In the genomic region with DNA sequence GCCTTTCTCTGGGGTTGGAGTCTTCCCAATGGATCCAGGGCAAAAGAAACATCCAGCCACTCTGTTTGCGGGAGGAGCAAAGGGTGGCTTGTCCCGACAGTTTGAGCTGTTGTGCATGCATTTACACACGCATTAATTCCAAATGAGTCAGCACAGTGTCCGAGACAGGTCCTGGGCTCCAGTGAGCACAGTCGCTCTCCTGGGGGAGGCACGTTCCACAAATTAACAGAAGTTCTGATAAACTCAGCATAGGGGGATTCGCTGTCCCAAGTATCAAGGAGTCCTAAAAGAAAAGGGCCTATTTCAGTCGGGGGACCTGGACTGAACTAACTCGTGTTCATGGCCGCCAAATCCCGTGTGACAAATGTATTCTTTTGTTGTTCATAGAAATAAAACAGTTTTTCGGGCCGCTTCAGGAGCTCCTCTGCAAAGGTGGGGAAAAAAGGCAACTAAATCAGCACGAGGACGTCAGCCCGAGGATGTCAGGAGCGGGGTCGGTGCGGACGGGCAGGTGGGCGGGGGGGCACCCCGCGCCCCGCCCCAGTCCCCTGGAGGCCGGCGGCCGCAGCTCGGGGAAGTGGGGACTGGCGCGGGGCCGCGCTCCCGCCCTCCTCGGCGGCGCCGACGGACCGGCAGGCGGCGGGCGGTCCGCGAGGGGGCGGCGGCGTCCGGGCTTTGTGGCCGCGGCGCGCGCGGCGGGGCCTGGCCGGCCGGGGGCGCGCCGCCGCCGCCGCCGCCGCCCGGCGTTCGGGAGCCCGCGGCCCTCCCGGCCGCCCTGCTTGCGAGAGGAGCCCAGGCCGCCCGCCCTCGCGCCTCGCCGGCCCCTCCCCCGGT, we compare ENCODE assay signal across 8 cellular contexts. TPM values are rescaled to one million over a fixed set of nuclear protein-coding genes. Genes with fewer than 3 reads are reported as not detected.
DNase-seq lines count a peak whose midpoint lies in the region; ATAC-seq and TF ChIP-seq lines count a peak whose summit lies in the region.

A gene with protein sequence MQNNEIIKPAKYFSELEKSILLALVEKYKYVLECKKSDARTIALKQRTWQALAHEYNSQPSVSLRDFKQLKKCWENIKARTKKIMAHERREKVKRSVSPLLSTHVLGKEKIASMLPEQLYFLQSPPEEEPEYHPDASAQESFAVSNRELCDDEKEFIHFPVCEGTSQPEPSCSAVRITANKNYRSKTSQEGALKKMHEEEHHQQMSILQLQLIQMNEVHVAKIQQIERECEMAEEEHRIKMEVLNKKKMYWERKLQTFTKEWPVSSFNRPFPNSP (plus strand): TSS at position 612 of the 834 bp plus-strand sequence. CDS start 14,796 bp downstream, outside the sequence.

- no peaks in the 10 kb centered on the region for H3K9me3 Mint-ChIP-seq in CD4-positive, alpha-beta T cell
- no peaks in the 10 kb centered on the region for H3K9me3 Mint-ChIP-seq in activated T-helper 1 cell treated with anti-CD3 and anti-CD28 coated beads, Interleukin-12 subunit alpha, Interleukin-12 subunit beta, Interleukin-2, Interleukin-4 antibody, amounts not matched to agents 30 ng/mL and 10 ng/mL and 1 ng/mL, durations not matched to agents 14 hours and 24 hours and 36 hours
- no peaks in the 10 kb centered on the region for H3K9me3 Mint-ChIP-seq in naive B cell

- peak; percentile 28 to 64 (median 44) for DNase-seq in CD4-positive, alpha-beta T cell
- DNase-seq in activated T-helper 1 cell treated with anti-CD3 and anti-CD28 coated beads, Interleukin-12 subunit alpha, Interleukin-12 subunit beta, Interleukin-2, Interleukin-4 antibody, amounts not matched to agents 30 ng/mL and 10 ng/mL and 1 ng/mL, durations not matched to agents 14 hours and 24 hours and 36 hours (ENCODE audit: low spot score) = peak; percentile 28
- DNase-seq in fibroblast of gingiva (ENCODE audit: low read depth) (peak; percentile 52), naive B cell (peak; percentile 56)
- DNase-seq in stimulated activated naive CD8-positive, alpha-beta T cell treated with anti-CD3 and anti-CD28 coated beads, Interleukin-15, Interleukin-2, amounts not matched to agents 100 U/mL and 50 U/mL, for 24 hours = peak; percentile 63

- no peaks in the 10 kb centered on the region for H3K79me2 ChIP-seq in OCI-LY1 (ENCODE audit: insufficient read depth, low read length)

- peaks cover 7% of the 10 kb centered on the region for H3K27me3 Mint-ChIP-seq in CD4-positive, alpha-beta T cell
- peaks cover 10% of the 10 kb centered on the region for H3K27me3 Mint-ChIP-seq in activated T-helper 1 cell treated with anti-CD3 and anti-CD28 coated beads, Interleukin-12 subunit alpha, Interleukin-12 subunit beta, Interleukin-2, Interleukin-4 antibody, amounts not matched to agents 30 ng/mL and 10 ng/mL and 1 ng/mL, durations not matched to agents 14 hours and 24 hours and 36 hours (ENCODE audit: insufficient read depth)
- peaks cover 0 to 10% (median 5%) of the 10 kb centered on the region in 3 donors for H3K27me3 Mint-ChIP-seq in naive B cell

- peak within 1 kb of the TSS; percentile 91 for H3K4me2 ChIP-seq in OCI-LY1 (ENCODE audit: low read length)

- H3K27me3 ChIP-seq in CD4-positive, alpha-beta T cell (ENCODE audit: control insufficient read depth, insufficient read depth, low read length) = peaks cover 7% of the 10 kb centered on the region
- H3K27me3 ChIP-seq in OCI-LY1 (ENCODE audit: insufficient read depth, low read length) = no peaks in the 10 kb centered on the region

- peak within 1 kb of the TSS; percentile 98 for H3K4me3 Mint-ChIP-seq in CD4-positive, alpha-beta T cell
- peak within 1 kb of the TSS; percentile 87 for H3K4me3 Mint-ChIP-seq in activated T-helper 1 cell treated with anti-CD3 and anti-CD28 coated beads, Interleukin-12 subunit alpha, Interleukin-12 subunit beta, Interleukin-2, Interleukin-4 antibody, amounts not matched to agents 30 ng/mL and 10 ng/mL and 1 ng/mL, durations not matched to agents 14 hours and 24 hours and 36 hours
- H3K4me3 Mint-ChIP-seq in naive B cell = peak within 1 kb of the TSS; percentile 94 to 99 (median 98)

- H3K9ac ChIP-seq in OCI-LY1 (ENCODE audit: low read length) = peak within 1 kb of the TSS; percentile 80

- intact Hi-C loops in CD4-positive, alpha-beta T cell (cut with DNase I, micrococcal nuclease) = loop anchor here (1.0 to 10.0 kb wide), 8 partner anchors 12 to 1632 kb away; a partner anchor contains a TSS
- intact Hi-C loops in activated T-helper 1 cell treated with anti-CD3 and anti-CD28 coated beads, Interleukin-12 subunit alpha, Interleukin-12 subunit beta, Interleukin-2, Interleukin-4 antibody, amounts not matched to agents 30 ng/mL and 10 ng/mL and 1 ng/mL, durations not matched to agents 14 hours and 24 hours and 36 hours (cut with micrococcal nuclease) = loop anchor here (1.0 to 5.0 kb wide), 6 partner anchors 15 to 1244 kb away; a partner anchor contains a TSS

- CTCF ChIA-PET in CD4-positive, alpha-beta T cell (lab: Charles Lee) = interaction anchor here (1.3 to 2.0 kb wide), 2 partner anchors 11 to 15 kb away, joined by 3 to 8 read pairs; no protein-coding TSS in a partner anchor

- H3K36me3 Mint-ChIP-seq in CD4-positive, alpha-beta T cell (ENCODE audit: low read depth) = peaks cover 6% of the 10 kb centered on the region
- peaks cover 3% of the 10 kb centered on the region for H3K36me3 Mint-ChIP-seq in activated T-helper 1 cell treated with anti-CD3 and anti-CD28 coated beads, Interleukin-12 subunit alpha, Interleukin-12 subunit beta, Interleukin-2, Interleukin-4 antibody, amounts not matched to agents 30 ng/mL and 10 ng/mL and 1 ng/mL, durations not matched to agents 14 hours and 24 hours and 36 hours (ENCODE audit: low read depth)
- peaks cover 0 to 5% of the 10 kb centered on the region in 2 donors for H3K36me3 Mint-ChIP-seq in naive B cell

- H3K4me3 ChIP-seq in OCI-LY1 (ENCODE audit: low read depth, low read length, poor library complexity, severe bottlenecking) = peak within 1 kb of the TSS; percentile 97

- ATAC-seq in CD4-positive, alpha-beta T cell (ENCODE audit: poor library complexity) = peak; percentile 80
- ATAC-seq in GM19372 (IDR thresholded peaks at IDR 0.05; ENCODE audit: low read depth, unreplicated experiment) (peak; percentile 75), HG03469 (IDR thresholded peaks at IDR 0.05; ENCODE audit: unreplicated experiment) (peak; percentile 46), naive B cell (ENCODE audit: low read depth in 2 of 2) (peak; percentile 81)
- peak; percentile 81 for ATAC-seq in stimulated activated naive CD8-positive, alpha-beta T cell treated with anti-CD3 and anti-CD28 coated beads, Interleukin-15, Interleukin-2, amounts not matched to agents 100 U/mL and 50 U/mL, for 24 hours

- no peaks in the 10 kb centered on the region for H3K9me2 ChIP-seq in OCI-LY1 (ENCODE audit: low read depth, low read length)

- no peaks in the 10 kb centered on the region for H3K9me3 ChIP-seq in CD4-positive, alpha-beta T cell (ENCODE audit: control insufficient read depth, low read length)
- H3K9me3 ChIP-seq in OCI-LY1 (ENCODE audit: low read length) = no peaks in the 10 kb centered on the region

- no peaks in the 10 kb centered on the region for H3K36me3 ChIP-seq in OCI-LY1 (ENCODE audit: insufficient read depth, low read length)

- peaks cover 44% of the 10 kb centered on the region for H3K4me1 Mint-ChIP-seq in CD4-positive, alpha-beta T cell (ENCODE audit: low read depth)
- H3K4me1 Mint-ChIP-seq in activated T-helper 1 cell treated with anti-CD3 and anti-CD28 coated beads, Interleukin-12 subunit alpha, Interleukin-12 subunit beta, Interleukin-2, Interleukin-4 antibody, amounts not matched to agents 30 ng/mL and 10 ng/mL and 1 ng/mL, durations not matched to agents 14 hours and 24 hours and 36 hours (ENCODE audit: low read depth) = peaks cover 21% of the 10 kb centered on the region
- peaks cover 20 to 25% (median 25%) of the 10 kb centered on the region in 3 donors for H3K4me1 Mint-ChIP-seq in naive B cell

- no peak for TF ChIP-seq CTCF in CD4-positive, alpha-beta T cell (IDR thresholded peaks at IDR 0.05)
- TF ChIP-seq CTCF in OCI-LY1 (IDR thresholded peaks at IDR 0.05; ENCODE audit: low read length) = no peak

- peak within 1 kb of the TSS; percentile 96 for H3K27ac Mint-ChIP-seq in CD4-positive, alpha-beta T cell
- H3K27ac Mint-ChIP-seq in activated T-helper 1 cell treated with anti-CD3 and anti-CD28 coated beads, Interleukin-12 subunit alpha, Interleukin-12 subunit beta, Interleukin-2, Interleukin-4 antibody, amounts not matched to agents 30 ng/mL and 10 ng/mL and 1 ng/mL, durations not matched to agents 14 hours and 24 hours and 36 hours = peak within 1 kb of the TSS; percentile 91
- H3K27ac Mint-ChIP-seq in naive B cell = peak within 1 kb of the TSS; percentile 60 to 96 (median 92)

- H3K4me1 ChIP-seq in OCI-LY1 (ENCODE audit: insufficient read depth, low read length, severe bottlenecking) = peaks cover 22% of the 10 kb centered on the region

- no peak within 1 kb of the TSS for H3K27ac ChIP-seq in CD4-positive, alpha-beta T cell (ENCODE audit: low read depth, low read length)
- H3K27ac ChIP-seq in OCI-LY1 (ENCODE audit: low read depth, low read length, poor library complexity, severe bottlenecking) = peak within 1 kb of the TSS; percentile 56

- H4K20me1 ChIP-seq in OCI-LY1 (ENCODE audit: insufficient read depth, low read length) = no peaks in the 10 kb centered on the region

- H3F3A ChIP-seq in OCI-LY1 (ENCODE audit: insufficient read depth, low read length) = no peaks in the 10 kb centered on the region

- POLR2A ChIA-PET in CD4-positive, alpha-beta T cell (lab: Charles Lee) = interaction anchor here (0.6 to 2.8 kb wide), 5 partner anchors 12 to 608 kb away, joined by 3 to 12 read pairs (median 5); a partner anchor contains a TSS

- H2AFZ ChIP-seq in OCI-LY1 (ENCODE audit: low read length) = peak within 1 kb of the TSS; percentile 92

RNA-seq across cellular contexts. Expression of the gene that starts here (rescaled TPM):
- total RNA-seq in CD4-positive, alpha-beta T cell = 1 to 10 TPM; 8.8 to 9.6 TPM
- total RNA-seq in activated T-helper 1 cell treated with anti-CD3 and anti-CD28 coated beads, Interleukin-12 subunit alpha, Interleukin-12 subunit beta, Interleukin-2, Interleukin-4 antibody, amounts not matched to agents 30 ng/mL and 10 ng/mL and 1 ng/mL, durations not matched to agents 14 hours and 24 hours and 36 hours = 11.1 and 11.3 TPM in 2 replicates
- polyA plus RNA-seq in naive B cell (ENCODE audit: low read depth in 6 of 6) = 1 to 10 TPM; 2.3 to 5.5 (median 4.6) TPM
